ENCODE assay signal across 29 cellular contexts in the genomic region with DNA sequence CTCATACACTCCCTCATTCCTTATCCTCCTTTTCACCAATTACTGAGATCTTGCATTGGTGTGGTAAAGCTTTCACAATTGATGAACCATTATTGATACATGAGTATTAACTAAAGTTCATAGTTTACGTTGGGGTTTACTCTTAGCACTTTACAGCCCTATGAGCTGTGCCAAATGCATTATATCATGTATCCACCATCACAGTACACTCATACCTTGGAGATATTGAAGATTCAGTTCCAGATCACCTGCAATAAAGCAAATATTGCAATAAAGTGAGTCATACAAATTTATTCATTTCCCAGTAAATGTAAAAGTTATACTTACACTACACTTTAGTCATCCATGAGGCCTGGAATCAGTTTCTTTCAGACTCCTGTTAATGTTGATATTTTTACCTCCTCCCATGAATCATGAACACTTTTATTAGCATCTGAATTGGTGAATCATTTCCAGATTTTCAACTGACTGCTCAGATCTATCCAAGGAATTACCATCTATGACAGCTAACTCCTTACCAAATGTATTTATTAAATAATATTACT.
"Had no signal": no experiment of that assay in that cellular context is flagged by ENCODE, and none has a peak within 500 bp of the region (broad histone marks: within the 10 kb centered on the region; RNA-seq: fewer than 3 reads in every experiment).

No MANE protein-coding gene starts in this region.

- H3K27ac ChIP-seq: ascending aorta, Peyer's patch had no signal

- H3K4me1 Mint-ChIP-seq: activated CD4-positive, alpha-beta T cell treated with anti-CD3 and anti-CD28 coated beads, Interleukin-2, amount 10 ng/mL, durations not matched to agents 24 days and 14 days; activated naive CD8-positive, alpha-beta T cell treated with anti-CD3 and anti-CD28 coated beads for 36 hours; activated T-helper 17 cell treated with anti-CD3 and anti-CD28 coated beads, Interleukin-2, amount 50 U/mL, for 72 hours; IgD-negative memory B cell had no signal

- H3K36me3 ChIP-seq: ascending aorta, MG63, Peyer's patch had no signal

- H3K27me3 Mint-ChIP-seq: activated CD4-positive, alpha-beta T cell treated with anti-CD3 and anti-CD28 coated beads, Interleukin-2, amount 10 ng/mL, durations not matched to agents 24 days and 14 days; activated CD8-positive, alpha-beta T cell treated with anti-CD3 and anti-CD28 coated beads for 36 hours; activated naive CD8-positive, alpha-beta T cell treated with anti-CD3 and anti-CD28 coated beads for 36 hours; activated T-helper 17 cell treated with anti-CD3 and anti-CD28 coated beads, Interleukin-2, amount 50 U/mL, for 72 hours; IgD-negative memory B cell had no signal

- DNase-seq: activated CD4-positive, alpha-beta T cell treated with anti-CD3 and anti-CD28 coated beads, Interleukin-2, amount 10 ng/mL, durations not matched to agents 24 days and 14 days; activated CD4-positive, alpha-beta T cell treated with anti-CD3 and anti-CD28 coated beads, Interleukin-2, amount 50 U/mL, for 4 hours; activated CD8-positive, alpha-beta T cell treated with anti-CD3 and anti-CD28 coated beads for 36 hours; activated effector memory CD4-positive, alpha-beta T cell treated with anti-CD3 and anti-CD28 coated beads, Interleukin-2, amount 50 U/mL, for 16 hours; activated naive CD4-positive, alpha-beta T cell; activated naive CD4-positive, alpha-beta T cell treated with anti-CD3 and anti-CD28 coated beads, Interleukin-2, amount 50 U/mL, for 16 hours; activated naive CD8-positive, alpha-beta T cell treated with anti-CD3 and anti-CD28 coated beads for 36 hours; activated T-cell treated with anti-CD3 and anti-CD28 coated beads, Interleukin-2, amount 50 U/mL, for 1 hour; activated T-cell treated with anti-CD3 and anti-CD28 coated beads, Interleukin-2, amount 50 U/mL, for 72 hours; amygdala; Karpas-422; KBM-7; MG63; NCI-H1048; NCI-H1105 treated with DMSO at 0.1 percent for 48 hours; NCI-H1436; NCI-H1694; NCI-H1930; NCI-H2081 treated with DMSO at 0.1 percent for 48 hours; NCI-H345; NCI-H524 treated with DMSO at 0.1 percent for 48 hours; Peyer's patch; Right ventricle myocardium superior; RPMI8226; SW 1271; T1000 had no signal

- H3K4me3 ChIP-seq: ascending aorta, MG63, Peyer's patch had no signal

- H3K4me3 Mint-ChIP-seq: activated CD4-positive, alpha-beta T cell treated with anti-CD3 and anti-CD28 coated beads, Interleukin-2, amount 10 ng/mL, durations not matched to agents 24 days and 14 days; activated CD8-positive, alpha-beta T cell treated with anti-CD3 and anti-CD28 coated beads for 36 hours; activated naive CD8-positive, alpha-beta T cell treated with anti-CD3 and anti-CD28 coated beads for 36 hours; activated T-cell treated with anti-CD3 and anti-CD28 coated beads, Interleukin-2, amount 50 U/mL, for 72 hours; activated T-helper 17 cell treated with anti-CD3 and anti-CD28 coated beads, Interleukin-2, amount 50 U/mL, for 72 hours; IgD-negative memory B cell had no signal

- H3K36me3 Mint-ChIP-seq: activated naive CD8-positive, alpha-beta T cell treated with anti-CD3 and anti-CD28 coated beads for 36 hours; IgD-negative memory B cell had no signal

- H3K9me3 ChIP-seq: ascending aorta had no signal

- H3K27ac Mint-ChIP-seq: activated CD4-positive, alpha-beta T cell treated with anti-CD3 and anti-CD28 coated beads, Interleukin-2, amount 10 ng/mL, durations not matched to agents 24 days and 14 days; activated CD8-positive, alpha-beta T cell treated with anti-CD3 and anti-CD28 coated beads for 36 hours; activated naive CD8-positive, alpha-beta T cell treated with anti-CD3 and anti-CD28 coated beads for 36 hours; activated T-cell treated with anti-CD3 and anti-CD28 coated beads, Interleukin-2, amount 50 U/mL, for 72 hours; activated T-helper 17 cell treated with anti-CD3 and anti-CD28 coated beads, Interleukin-2, amount 50 U/mL, for 72 hours; IgD-negative memory B cell had no signal

- H3K4me1 ChIP-seq: ascending aorta, Peyer's patch had no signal

- H3K27me3 ChIP-seq: ascending aorta, MG63, Peyer's patch had no signal
